Comparison of ENCODE assay signal across 33 cellular contexts in the genomic region with DNA sequence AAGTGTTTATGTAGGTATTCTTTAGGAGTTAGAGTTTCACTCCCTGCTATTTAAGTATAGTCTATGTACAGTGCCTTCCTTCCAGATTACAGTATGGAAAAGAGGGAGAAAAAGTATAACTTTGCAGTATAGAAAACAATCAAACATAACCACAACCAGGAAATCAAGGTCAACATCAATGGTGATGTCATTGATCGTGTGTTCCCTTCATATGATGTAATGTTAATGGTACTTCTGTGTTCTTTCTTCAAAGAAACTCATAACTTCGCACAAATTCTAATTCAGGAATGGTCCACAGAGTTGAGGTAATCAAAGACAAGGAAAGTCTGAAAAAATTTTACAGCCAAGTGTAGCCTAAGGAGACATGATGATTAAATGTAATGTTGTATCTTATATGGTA.
"Had no signal": no experiment of that assay in that cellular context is flagged by ENCODE, and none has a peak within 500 bp of the region (broad histone marks: within the 10 kb centered on the region; RNA-seq: fewer than 3 reads in every experiment).

No MANE protein-coding gene starts in this region.

- H3K27ac ChIP-seq: adrenal gland, ascending aorta, body of pancreas, brain microvascular endothelial cell, breast epithelium, cardiac muscle cell had no signal

- H3K9me3 ChIP-seq: adrenal gland, ascending aorta, body of pancreas, breast epithelium had no signal

- H3K4me1 ChIP-seq: adrenal gland, ascending aorta, body of pancreas, breast epithelium had no signal

- DNase-seq: activated effector memory CD4-positive, alpha-beta T cell treated with anti-CD3 and anti-CD28 coated beads, Interleukin-2, amount 50 U/mL, for 16 hours; activated effector memory CD4-positive, alpha-beta T cell treated with Interleukin-2 at 50 U/mL for 16 hours; activated gamma-delta T cell; activated gamma-delta T cell treated with Interleukin-2 at 50 U/mL for 16 hours; activated naive CD4-positive, alpha-beta T cell; activated naive CD4-positive, alpha-beta T cell treated with anti-CD3 and anti-CD28 coated beads for 36 hours; activated naive CD4-positive, alpha-beta T cell treated with anti-CD3 and anti-CD28 coated beads, Interleukin-2, amount 10 ng/mL, durations not matched to agents 7 days and 5 days; activated naive CD4-positive, alpha-beta T cell treated with anti-CD3 and anti-CD28 coated beads, Interleukin-2, amount 50 U/mL, for 16 hours; activated naive CD4-positive, alpha-beta T cell treated with Interleukin-2 at 50 U/mL for 16 hours; activated naive CD8-positive, alpha-beta T cell treated with anti-CD3 and anti-CD28 coated beads for 36 hours; activated naive CD8-positive, alpha-beta T cell treated with anti-CD3 and anti-CD28 coated beads, Interleukin-2, amount 10 ng/mL, durations not matched to agents 7 days and 5 days; activated naive CD8-positive, alpha-beta T cell treated with anti-CD3 and anti-CD28 coated beads, Interleukin-2, amount 50 U/mL, for 24 hours; activated T-cell treated with anti-CD3 and anti-CD28 coated beads, Interleukin-2, amount 50 U/mL, for 4 hours; activated T-cell treated with anti-CD3 and anti-CD28 coated beads, Interleukin-2, amount 50 U/mL, for 48 hours; activated T-cell treated with anti-CD3 and anti-CD28 coated beads, Interleukin-2, amount 50 U/mL, for 72 hours; adrenal gland; amniotic stem cell; amygdala; anterior cingulate cortex; aorta; body of pancreas; brain microvascular endothelial cell; caudate nucleus; central memory CD4-positive, alpha-beta T cell; cerebellar nuclear complex had no signal

- H3K27me3 ChIP-seq: adrenal gland, ascending aorta, body of pancreas, brain microvascular endothelial cell, breast epithelium, cardiac muscle cell had no signal

- FAIRE-seq: astrocyte, bronchial epithelial cell, colon had no signal

- H3K36me3 ChIP-seq: adrenal gland, ascending aorta, brain microvascular endothelial cell, breast epithelium, cardiac muscle cell had no signal

- ATAC-seq: activated naive CD4-positive, alpha-beta T cell treated with anti-CD3 and anti-CD28 coated beads, Interleukin-2, amount 50 U/mL, for 72 hours; activated naive CD8-positive, alpha-beta T cell treated with anti-CD3 and anti-CD28 coated beads, Interleukin-2, amount 50 U/mL, for 24 hours; activated T-cell treated with anti-CD3 and anti-CD28 coated beads, Interleukin-2, amount 50 U/mL, for 4 hours; activated T-cell treated with anti-CD3 and anti-CD28 coated beads, Interleukin-2, amount 50 U/mL, for 72 hours; activated T-helper 17 cell treated with anti-CD3 and anti-CD28 coated beads, Interleukin-2, amount 50 U/mL, for 72 hours; body of pancreas had no signal

- H3K4me3 ChIP-seq: adrenal gland, ascending aorta, body of pancreas, breast epithelium, cardiac muscle cell had no signal
